Comparison of ENCODE assay signal across 28 cellular contexts in genomic region chr2:38344813-38345212, GRCh38.
"Had no signal": no experiment of that assay in that cellular context is flagged by ENCODE, and none has a peak within 500 bp of the region (broad histone marks: within the 10 kb centered on the region; RNA-seq: fewer than 3 reads in every experiment).

No MANE protein-coding gene starts in this region.

- H3K4me1 ChIP-seq: left lung, parathyroid adenoma, suprapubic skin, upper lobe of right lung had no signal

- H3K4me1 Mint-ChIP-seq: mesothelial cell of epicardium; neural crest cell; stimulated activated effector memory CD8-positive, alpha-beta T cell treated with anti-CD3 and anti-CD28 coated beads, Interleukin-12 subunit alpha, Interleukin-12 subunit beta, amount 100 ng/mL, for 72 hours had no signal

- H3K36me3 ChIP-seq: uterus had no signal

- H3K9ac ChIP-seq: parathyroid adenoma had no signal

- H3K27ac Mint-ChIP-seq: mesothelial cell of epicardium; natural killer cell treated with Interleukin-12 subunit alpha and Interleukin-12 subunit beta and Interleukin-15 and Interleukin-18, amount 100 ng/mL, for 72 hours; progenitor cell of endocrine pancreas; stimulated activated effector memory CD8-positive, alpha-beta T cell treated with anti-CD3 and anti-CD28 coated beads, Interleukin-12 subunit alpha, Interleukin-12 subunit beta, amount 100 ng/mL, for 72 hours; stimulated activated naive CD8-positive, alpha-beta T cell treated with anti-CD3 and anti-CD28 coated beads, Interleukin-15, Interleukin-2, amounts not matched to agents 100 ng/mL and 50 ng/mL, for 24 hours had no signal

- H3K27ac ChIP-seq: coronary artery, heart left ventricle, hepatocyte, left lung, neutrophil, parathyroid adenoma, suprapubic skin, transverse colon, upper lobe of right lung, uterus had no signal

- H3K27me3 Mint-ChIP-seq: naive B cell; natural killer cell treated with Interleukin-12 subunit alpha and Interleukin-12 subunit beta and Interleukin-15 and Interleukin-18, amount 100 ng/mL, for 72 hours; progenitor cell of endocrine pancreas; stimulated activated naive CD8-positive, alpha-beta T cell treated with anti-CD3 and anti-CD28 coated beads, Interleukin-15, Interleukin-2, amounts not matched to agents 100 ng/mL and 50 ng/mL, for 24 hours had no signal

- H3K4me2 ChIP-seq: hepatocyte had no signal

- H3K9me3 Mint-ChIP-seq: natural killer cell treated with Interleukin-12 subunit alpha and Interleukin-12 subunit beta and Interleukin-15 and Interleukin-18, amount 100 ng/mL, for 72 hours; neural crest cell had no signal

- FAIRE-seq: endometrium, frontal cortex, kidney had no signal

- H3K27me3 ChIP-seq: heart left ventricle, hepatocyte, left lung, neutrophil, suprapubic skin, transverse colon, upper lobe of right lung, uterus had no signal

- H3K4me3 ChIP-seq: coronary artery, heart left ventricle, hepatocyte, left lung, mucosa of descending colon, suprapubic skin, transverse colon, upper lobe of right lung, uterus had no signal

- H3K9me3 ChIP-seq: left lung, mucosa of descending colon, neutrophil, suprapubic skin, transverse colon, upper lobe of right lung, uterus had no signal

- H2AFZ ChIP-seq: hepatocyte, parathyroid adenoma had no signal

- H3K4me3 Mint-ChIP-seq: mesothelial cell of epicardium; naive B cell; natural killer cell treated with Interleukin-12 subunit alpha and Interleukin-12 subunit beta and Interleukin-15 and Interleukin-18, amount 100 ng/mL, for 72 hours; neural crest cell; stimulated activated effector memory CD8-positive, alpha-beta T cell treated with anti-CD3 and anti-CD28 coated beads, Interleukin-12 subunit alpha, Interleukin-12 subunit beta, amount 100 ng/mL, for 72 hours; stimulated activated naive CD8-positive, alpha-beta T cell treated with anti-CD3 and anti-CD28 coated beads, Interleukin-15, Interleukin-2, amounts not matched to agents 100 ng/mL and 50 ng/mL, for 24 hours had no signal

- DNase-seq: dermis blood vessel endothelial cell; effector memory CD4-positive, alpha-beta T cell; erythroblast; heart left ventricle; kidney; left lung; mesenchymal stem cell; mucosa of descending colon; naive B cell; stimulated activated CD4-positive, alpha-beta T cell treated with anti-CD3 and anti-CD28 coated beads, Interleukin-2, amount 100 ng/mL, for 24 hours; stimulated activated CD4-positive, alpha-beta T cell treated with anti-CD3 and anti-CD28 coated beads, Interleukin-4, amount 100 ng/mL, for 24 hours; transverse colon; upper lobe of right lung; uterus had no signal

- ATAC-seq: heart left ventricle; left lung; mucosa of descending colon; natural killer cell treated with Interleukin-12 subunit alpha and Interleukin-12 subunit beta and Interleukin-15 and Interleukin-18, amount 100 ng/mL, for 72 hours; sciatic nerve; stimulated activated effector memory CD8-positive, alpha-beta T cell treated with anti-CD3 and anti-CD28 coated beads, Interleukin-12 subunit alpha, Interleukin-12 subunit beta, amount 100 ng/mL, for 72 hours; upper lobe of right lung had no signal
